Comparison of ENCODE assay signal across 1 cellular context in genomic region chr11:65041206-65042035, GRCh38.
A peak's percentile ranks its signal among the peaks of the same experiment; 100 is the strongest.
TF ChIP-seq lines count a peak whose summit lies in the region.

TSS of gene SAC3D1 (plus strand) at chr11:65041210. CDS start at chr11:65041293, 83 bp downstream.

TF ChIP-seq in HepG2, 621 proteins besides CTCF, POLR2A, EP300 and RAD21 (continued from another document):
- TF ChIP-seq CEBPZ (IDR thresholded peaks at IDR 0.05; ENCODE audit: low read length) (no peak), POLR2G (IDR thresholded peaks at IDR 0.05; ENCODE audit: low read depth, low read length) (no peak; the same call in 1 of the 2 replicates), RBFOX2 (IDR thresholded peaks at IDR 0.05; ENCODE audit: low read depth, low read length) (peak; percentile 79), CHD2 (IDR thresholded peaks at IDR 0.05; ENCODE audit: low read depth, low read length) (no peak), CC2D1A (CRISPR knock-in tag; IDR thresholded peaks at IDR 0.05) (no peak), KMT2B (CRISPR knock-in tag; IDR thresholded peaks at IDR 0.05) (0 out of 2 replicates have a peak, but pooled peaks have one; percentile 2)
- TF ChIP-seq, protein P1, sequence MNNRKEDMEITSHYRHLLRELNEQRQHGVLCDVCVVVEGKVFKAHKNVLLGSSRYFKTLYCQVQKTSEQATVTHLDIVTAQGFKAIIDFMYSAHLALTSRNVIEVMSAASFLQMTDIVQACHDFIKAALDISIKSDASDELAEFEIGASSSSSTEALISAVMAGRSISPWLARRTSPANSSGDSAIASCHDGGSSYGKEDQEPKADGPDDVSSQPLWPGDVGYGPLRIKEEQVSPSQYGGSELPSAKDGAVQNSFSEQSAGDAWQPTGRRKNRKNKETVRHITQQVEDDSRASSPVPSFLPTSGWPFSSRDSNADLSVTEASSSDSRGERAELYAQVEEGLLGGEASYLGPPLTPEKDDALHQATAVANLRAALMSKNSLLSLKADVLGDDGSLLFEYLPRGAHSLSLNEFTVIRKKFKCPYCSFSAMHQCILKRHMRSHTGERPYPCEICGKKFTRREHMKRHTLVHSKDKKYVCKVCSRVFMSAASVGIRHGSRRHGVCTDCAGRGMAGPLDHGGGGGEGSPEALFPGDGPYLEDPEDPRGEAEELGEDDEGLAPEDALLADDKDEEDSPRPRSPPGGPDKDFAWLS (CRISPR knock-in tag; IDR thresholded peaks at IDR 0.05; ENCODE audit: borderline replicate concordance) = no peak; the same call in 1 of the 2 replicates
TF ChIP-seq in HepG2: peak in this region for 135.
